ENCODE assay signal across 21 cellular contexts in the genomic region with DNA sequence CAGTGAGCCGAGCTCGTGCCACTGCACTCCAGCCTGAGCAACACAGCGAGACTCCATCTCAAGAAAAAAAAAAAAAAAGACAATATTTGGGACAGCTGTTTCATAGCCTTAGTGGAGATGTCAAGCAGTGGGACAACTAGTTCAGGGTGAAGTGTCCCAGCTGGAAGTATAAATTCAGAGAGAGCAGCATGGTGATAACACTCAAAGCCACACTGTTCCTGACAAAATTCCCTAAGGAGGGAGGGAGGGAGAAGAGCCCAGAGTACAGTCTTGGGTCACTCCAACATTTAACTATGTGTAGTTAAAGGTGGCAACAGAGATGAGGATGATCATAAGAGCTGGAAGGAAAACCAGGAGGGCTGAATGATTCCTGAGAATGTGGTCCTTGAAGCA. TPM values are rescaled to one million over a fixed set of nuclear protein-coding genes. Genes with fewer than 3 reads are reported as not detected.
DNase-seq lines count a peak whose midpoint lies in the region; ATAC-seq and TF ChIP-seq lines count a peak whose summit lies in the region.
"Had no signal": no experiment of that assay in that cellular context is flagged by ENCODE, and none has a peak within 500 bp of the region (broad histone marks: within the 10 kb centered on the region; RNA-seq: fewer than 3 reads in every experiment).

No MANE protein-coding gene starts in this region.

- H4K20me1 ChIP-seq in mammary epithelial cell (ENCODE audit: insufficient read depth, low read length) (no peaks in the 10 kb centered on the region), GM23248 (ENCODE audit: insufficient read depth) (no peaks in the 10 kb centered on the region)

- H3K9ac ChIP-seq in mammary epithelial cell (ENCODE audit: insufficient read depth, low read length): no peak overlapping the region
- no peak overlapping the region for H3K9ac ChIP-seq in parathyroid adenoma
- no peak overlapping the region for H3K9ac ChIP-seq in GM23248

- no peak for TF ChIP-seq POLR2A in vagina (IDR thresholded peaks at IDR 0.05)

- CTCF ChIA-PET in MCF 10A (lab: Yijun Ruan, JAX): interaction anchor here (0.6 to 3.3 kb wide), 6 partner anchors 11 to 64 kb away, joined by 3 to 25 read pairs (median 4); no protein-coding TSS in a partner anchor
- CTCF ChIA-PET in mammary epithelial cell (lab: Charles Lee; ENCODE audit: low non-redundant PET): no interaction called here

- peaks cover 5% of the 10 kb centered on the region for H3K4me1 Mint-ChIP-seq in MCF 10A (ENCODE audit: insufficient read depth, unreplicated experiment)
- H3K4me1 Mint-ChIP-seq: activated CD4-positive, alpha-beta T cell treated with anti-CD3 and anti-CD28 coated beads, Interleukin-2, amount 10 ng/mL, durations not matched to agents 24 days and 14 days; stimulated activated effector memory CD8-positive, alpha-beta T cell treated with anti-CD3 and anti-CD28 coated beads, Interleukin-12 subunit alpha, Interleukin-12 subunit beta, amount 100 ng/mL, for 72 hours had no signal

- dilution Hi-C loops in mammary epithelial cell (cut with HindIII; ENCODE audit: low sequenced_read_pairs): no loop called here

- no peaks in the 10 kb centered on the region for H3K36me3 Mint-ChIP-seq in MCF 10A (ENCODE audit: insufficient read depth, unreplicated experiment)
- H3K36me3 Mint-ChIP-seq: stimulated activated effector memory CD8-positive, alpha-beta T cell treated with anti-CD3 and anti-CD28 coated beads, Interleukin-12 subunit alpha, Interleukin-12 subunit beta, amount 100 ng/mL, for 72 hours had no signal

- TF ChIP-seq CTCF in MCF 10A (IDR thresholded peaks at IDR 0.05; ENCODE audit: unreplicated experiment) (no peak), mammary epithelial cell (conservative IDR thresholded peaks at IDR 0.05 in 1 of 2, IDR thresholded peaks at IDR 0.05 in 1 of 2; ENCODE audit: extremely low read depth in 1 of 2, insufficient read depth in 1 of 2, low read depth in 1 of 2, low read length in 2 of 2) (no peak), left ventricle myocardium inferior (IDR thresholded peaks at IDR 0.05; ENCODE audit: borderline replicate concordance) (no peak), parathyroid adenoma (IDR thresholded peaks at IDR 0.05) (no peak), vagina (IDR thresholded peaks at IDR 0.05) (no peak)

- in situ Hi-C loops in mammary epithelial cell (cut with MboI; ENCODE audit: low sequenced_read_pairs in 2 of 2): no loop called here
- in situ Hi-C loops in GM23248 (cut with MboI): no loop called here

- H3K4me1 ChIP-seq in mammary epithelial cell (ENCODE audit: insufficient read depth, low read length) (peaks cover 22% of the 10 kb centered on the region), left ventricle myocardium inferior (peaks cover 59% of the 10 kb centered on the region), parathyroid adenoma (peaks cover 10% of the 10 kb centered on the region), vagina (peaks cover 56% of the 10 kb centered on the region), GM23248 (ENCODE audit: insufficient read depth) (no peaks in the 10 kb centered on the region)

- H3K79me2 ChIP-seq in mammary epithelial cell (ENCODE audit: insufficient read depth, low read length): no peaks in the 10 kb centered on the region
- H3K79me2 ChIP-seq in parathyroid adenoma: peaks cover 2% of the 10 kb centered on the region
- H3K79me2 ChIP-seq in GM23248 (ENCODE audit: insufficient read depth): no peaks in the 10 kb centered on the region

- H3K9me2 ChIP-seq in GM23248 (ENCODE audit: insufficient read depth): no peaks in the 10 kb centered on the region

- no peak for ATAC-seq in GM21737 (IDR thresholded peaks at IDR 0.05; ENCODE audit: unreplicated experiment)
- ATAC-seq: K562; stimulated activated effector memory CD8-positive, alpha-beta T cell treated with anti-CD3 and anti-CD28 coated beads, Interleukin-12 subunit alpha, Interleukin-12 subunit beta, amount 100 ng/mL, for 72 hours had no signal

- no peaks in the 10 kb centered on the region for H3K9me3 Mint-ChIP-seq in MCF 10A (ENCODE audit: unreplicated experiment)
- H3K9me3 Mint-ChIP-seq: activated CD4-positive, alpha-beta T cell treated with anti-CD3 and anti-CD28 coated beads, Interleukin-2, amount 10 ng/mL, durations not matched to agents 24 days and 14 days; stimulated activated effector memory CD8-positive, alpha-beta T cell treated with anti-CD3 and anti-CD28 coated beads, Interleukin-12 subunit alpha, Interleukin-12 subunit beta, amount 100 ng/mL, for 72 hours had no signal

- H3K27me3 Mint-ChIP-seq in MCF 10A (ENCODE audit: insufficient read depth, unreplicated experiment): no peaks in the 10 kb centered on the region
- H3K27me3 Mint-ChIP-seq: activated CD4-positive, alpha-beta T cell treated with anti-CD3 and anti-CD28 coated beads, Interleukin-2, amount 10 ng/mL, durations not matched to agents 24 days and 14 days; B cell had no signal

- 100% methylated on average over 2 of the region's 3 CpGs for WGBS in mammary epithelial cell (ENCODE audit: low coverage, missing lambda C conversion rate)
- 85 to 86% methylated on average over 3 of the region's 3 CpGs for WGBS in GM23248 (ENCODE audit: low coverage in 1 of 2, low lambda C conversion rate in 2 of 2, missing lambda C conversion rate in 2 of 2), 2 experiments

- H3K27ac ChIP-seq in mammary epithelial cell (ENCODE audit: insufficient read depth, low read depth, low read length) (no peak overlapping the region), left ventricle myocardium inferior (replicated peaks) (peak overlapping the region; percentile 94), parathyroid adenoma (peak overlapping the region; percentile 60), vagina (peak overlapping the region; percentile 64), GM23248 (no peak overlapping the region)

- 0 out of 2 replicates have a peak, but pooled peaks cover 7% of the 10 kb centered on the region for H3F3A ChIP-seq in GM23248 (ENCODE audit: insufficient read depth)

- no peak overlapping the region for H3K4me3 Mint-ChIP-seq in MCF 10A (ENCODE audit: unreplicated experiment)
- H3K4me3 Mint-ChIP-seq: activated CD4-positive, alpha-beta T cell treated with anti-CD3 and anti-CD28 coated beads, Interleukin-2, amount 10 ng/mL, durations not matched to agents 24 days and 14 days; B cell; endodermal cell; stimulated activated effector memory CD8-positive, alpha-beta T cell treated with anti-CD3 and anti-CD28 coated beads, Interleukin-12 subunit alpha, Interleukin-12 subunit beta, amount 100 ng/mL, for 72 hours had no signal

- DNase-seq in MCF 10A (ENCODE audit: unreplicated experiment): no peak
- DNase-seq in mammary epithelial cell: no peak
- no peak for DNase-seq in left ventricle myocardium inferior
- no peak for DNase-seq in vagina (ENCODE audit: extremely low spot score in 2 of 2)
- no peak for DNase-seq in kidney tubule cell (ENCODE audit: low spot score)
- DNase-seq in GM23248: no peak
- DNase-seq: 8988T; activated CD4-positive, alpha-beta T cell treated with anti-CD3 and anti-CD28 coated beads, Interleukin-2, amount 10 ng/mL, durations not matched to agents 24 days and 14 days; activated gamma-delta T cell; anterior cingulate cortex; EL; endodermal cell; midbrain; NCI-H187; NCI-H345; retina had no signal

- H2AFZ ChIP-seq in mammary epithelial cell (ENCODE audit: low read depth, low read length) (no peak overlapping the region), parathyroid adenoma (no peak overlapping the region), GM23248 (no peak overlapping the region)

- BruUV-seq in MCF 10A (replicated peaks; lab: Mats Ljungman, UMichigan) (no TSS peak), mammary epithelial cell (replicated peaks; lab: Mats Ljungman, UMichigan) (no TSS peak)

- H3K4me3 ChIP-seq in mammary epithelial cell (replicated peaks in 1 of 3; ENCODE audit: insufficient read depth in 1 of 3, low read depth in 2 of 3, low read length in 3 of 3) (no peak overlapping the region), left ventricle myocardium inferior (peak overlapping the region; percentile 29), parathyroid adenoma (ENCODE audit: low read depth, low read length) (no peak overlapping the region), vagina (no peak overlapping the region), GM23248 (no peak overlapping the region)
- H3K4me3 ChIP-seq: K562 had no signal

- H3K9me3 ChIP-seq in mammary epithelial cell (replicated peaks; ENCODE audit: insufficient read depth, low read length): no peaks in the 10 kb centered on the region
- H3K9me3 ChIP-seq in left ventricle myocardium inferior (replicated peaks): no peaks in the 10 kb centered on the region
- no peaks in the 10 kb centered on the region for H3K9me3 ChIP-seq in parathyroid adenoma (ENCODE audit: control insufficient read depth, low read length)
- H3K9me3 ChIP-seq in vagina: no peaks in the 10 kb centered on the region
- H3K9me3 ChIP-seq in GM23248 (ENCODE audit: low read depth): no peaks in the 10 kb centered on the region

- H3K27ac Mint-ChIP-seq in MCF 10A (ENCODE audit: low read depth, unreplicated experiment): peak overlapping the region; percentile 1
- H3K27ac Mint-ChIP-seq: activated CD4-positive, alpha-beta T cell treated with anti-CD3 and anti-CD28 coated beads, Interleukin-2, amount 10 ng/mL, durations not matched to agents 24 days and 14 days; B cell; endodermal cell; stimulated activated effector memory CD8-positive, alpha-beta T cell treated with anti-CD3 and anti-CD28 coated beads, Interleukin-12 subunit alpha, Interleukin-12 subunit beta, amount 100 ng/mL, for 72 hours had no signal

- POLR2A ChIA-PET in MCF 10A (lab: Yijun Ruan, JAX): interaction anchor here (0.6 to 2.9 kb wide), 6 partner anchors 19 to 181 kb away, joined by 3 to 10 read pairs (median 5); a partner anchor contains a TSS

- H3K4me2 ChIP-seq in mammary epithelial cell (ENCODE audit: insufficient read depth, low read depth, low read length): no peak overlapping the region
- H3K4me2 ChIP-seq in parathyroid adenoma (ENCODE audit: low read length): no peak overlapping the region
- H3K4me2 ChIP-seq in GM23248 (ENCODE audit: unreplicated experiment): no peak overlapping the region

- H3K27me3 ChIP-seq in mammary epithelial cell (ENCODE audit: insufficient read depth, low read length): no peaks in the 10 kb centered on the region
- H3K27me3 ChIP-seq in left ventricle myocardium inferior (ENCODE audit: low read depth): no peaks in the 10 kb centered on the region
- no peaks in the 10 kb centered on the region for H3K27me3 ChIP-seq in parathyroid adenoma (ENCODE audit: control insufficient read depth, insufficient read depth, low read length)
- no peaks in the 10 kb centered on the region for H3K27me3 ChIP-seq in vagina
- H3K27me3 ChIP-seq in GM23248 (replicated peaks; ENCODE audit: insufficient read depth): no peaks in the 10 kb centered on the region

- intact Hi-C loops in MCF 10A (cut with micrococcal nuclease) (no loop called here), mammary epithelial cell (cut with micrococcal nuclease) (no loop called here), left ventricle myocardium inferior (cut with micrococcal nuclease) (no loop called here), vagina (cut with DNase I) (loop anchor here (2.0 kb wide), 1 partner anchor 15 kb away; no protein-coding TSS in a partner anchor)

- H3K36me3 ChIP-seq in mammary epithelial cell (ENCODE audit: insufficient read depth, low read length) (no peaks in the 10 kb centered on the region), left ventricle myocardium inferior (no peaks in the 10 kb centered on the region), parathyroid adenoma (ENCODE audit: control insufficient read depth, insufficient read depth, low read length) (no peaks in the 10 kb centered on the region), vagina (no peaks in the 10 kb centered on the region), GM23248 (ENCODE audit: low read depth) (no peaks in the 10 kb centered on the region)

RNA-seq across cellular contexts. Expression of a gene that starts 21.1 kb away (rescaled TPM):
- total RNA-seq in MCF 10A (2022) (99.3 and 117 TPM in 2 replicates), mammary epithelial cell (10 to 100 TPM; 62.7 to 95.8 TPM), left ventricle myocardium inferior (23.5 TPM), vagina (119 TPM)
- polyA plus RNA-seq in mammary epithelial cell (94.7 TPM), GM23248 (2016; fragmentation: Nextera tagmentation; extraction: Ambion mirVana) (56.5 and 57.4 TPM in 2 replicates)
- 33.8 TPM for polyA minus RNA-seq in mammary epithelial cell
- total RNA-seq in GM23248 (2014; rRNA removed; shearing (Covaris generic)): 59.1 and 59.6 TPM in 2 replicates

RNA-seq across cellular contexts. Expression of a gene that starts 52.4 kb away (rescaled TPM):
- total RNA-seq in MCF 10A (2022): 23.8 and 26.9 TPM in 2 replicates
- total RNA-seq in mammary epithelial cell: 10 to 100 TPM; 14.8 to 21.1 TPM
- 23.8 TPM for polyA plus RNA-seq in mammary epithelial cell
- 14.0 TPM for polyA minus RNA-seq in mammary epithelial cell
- total RNA-seq in left ventricle myocardium inferior: 17.0 TPM
- 45.9 TPM for total RNA-seq in vagina
- total RNA-seq in GM23248 (2014; rRNA removed; shearing (Covaris generic)): 32.5 and 39.3 TPM in 2 replicates
- polyA plus RNA-seq in GM23248 (2016; fragmentation: Nextera tagmentation; extraction: Ambion mirVana): 20.6 and 21.7 TPM in 2 replicates

Comparison
In these comparisons a context has a peak if more than half of its experiments do, and no peak if none do; other contexts are left out.
1. H3K27ac ChIP-seq: peak in left ventricle myocardium inferior (single experiment), parathyroid adenoma (single experiment) and vagina (single experiment); none in mammary epithelial cell (single experiment) and GM23248 (single experiment).